In genomic region chrX:30835373-30835772, GRCh38 we compare ENCODE assay signal across 1 cellular context.
TF ChIP-seq lines count a peak whose summit lies in the region.

No MANE protein-coding gene starts in this region.

TF ChIP-seq in HepG2, 621 proteins besides CTCF, POLR2A, EP300 and RAD21 (continued from another document and continues in another):
- TF ChIP-seq AKNA (CRISPR knock-in tag; IDR thresholded peaks at IDR 0.05; ENCODE audit: borderline replicate concordance) (no peak), ZNF720 (CRISPR knock-in tag; IDR thresholded peaks at IDR 0.05) (no peak), ZBTB38 (CRISPR knock-in tag; IDR thresholded peaks at IDR 0.05) (no peak), ZNF75D (CRISPR knock-in tag; IDR thresholded peaks at IDR 0.05; ENCODE audit: borderline replicate concordance) (no peak), ZBTB4 (CRISPR knock-in tag; IDR thresholded peaks at IDR 0.05; ENCODE audit: borderline replicate concordance) (no peak), ZNF607 (CRISPR knock-in tag; IDR thresholded peaks at IDR 0.05; ENCODE audit: borderline replicate concordance) (no peak), KAT8 (CRISPR knock-in tag; IDR thresholded peaks at IDR 0.05) (peak; percentile 54), TAF1 (CRISPR knock-in tag; IDR thresholded peaks at IDR 0.05) (no peak), CBX2 (IDR thresholded peaks at IDR 0.05; ENCODE audit: low read depth, low read length) (no peak), CBX2 (CRISPR knock-in tag; IDR thresholded peaks at IDR 0.05; ENCODE audit: low read depth) (no peak), HDAC1 (CRISPR knock-in tag; IDR thresholded peaks at IDR 0.05) (peak; percentile 63), CEBPZ (IDR thresholded peaks at IDR 0.05; ENCODE audit: low read length) (no peak), ZNF546 (CRISPR knock-in tag; conservative IDR thresholded peaks at IDR 0.05) (no peak), ZNF790 (CRISPR knock-in tag; IDR thresholded peaks at IDR 0.05; ENCODE audit: borderline replicate concordance) (no peak), HNF1A (IDR thresholded peaks at IDR 0.05; ENCODE audit: low read depth) (no peak), HNF1A (CRISPR knock-in tag; IDR thresholded peaks at IDR 0.05; ENCODE audit: borderline replicate concordance) (peak; percentile 54; the same call in 1 of the 2 replicates), ASH2L (IDR thresholded peaks at IDR 0.05; ENCODE audit: insufficient read length, low read depth, low read length) (no peak), CREM (IDR thresholded peaks at IDR 0.05) (peak; percentile 63; the same call in 1 of the 2 replicates), CREM (CRISPR knock-in tag; IDR thresholded peaks at IDR 0.05) (no peak), LCORL (IDR thresholded peaks at IDR 0.05) (no peak), LCORL (CRISPR knock-in tag; IDR thresholded peaks at IDR 0.05) (peak; percentile 49; the same call in 1 of the 2 replicates), MLX (CRISPR knock-in tag; IDR thresholded peaks at IDR 0.05) (peak; percentile 45; the same call in 1 of the 2 replicates), ZNF740 (CRISPR knock-in tag; IDR thresholded peaks at IDR 0.05) (no peak), SP5 (CRISPR knock-in tag; IDR thresholded peaks at IDR 0.05; ENCODE audit: borderline replicate concordance, low read depth) (no peak), ZNF713 (CRISPR knock-in tag; IDR thresholded peaks at IDR 0.05) (no peak), JUND (CRISPR knock-in tag; IDR thresholded peaks at IDR 0.05) (no peak), SPEN (CRISPR knock-in tag; IDR thresholded peaks at IDR 0.05; ENCODE audit: low read depth) (no peak), SCMH1 (CRISPR knock-in tag; IDR thresholded peaks at IDR 0.05; ENCODE audit: borderline replicate concordance) (no peak), MAFF (IDR thresholded peaks at IDR 0.05; ENCODE audit: low read depth, low read length) (no peak), RORA (CRISPR knock-in tag; IDR thresholded peaks at IDR 0.05) (no peak), ZNF326 (CRISPR knock-in tag; IDR thresholded peaks at IDR 0.05; ENCODE audit: borderline replicate concordance) (no peak), NFKB2 (CRISPR knock-in tag; IDR thresholded peaks at IDR 0.05; ENCODE audit: borderline replicate concordance) (no peak), KDM4B (CRISPR knock-in tag; IDR thresholded peaks at IDR 0.05) (no peak), KAT2B (IDR thresholded peaks at IDR 0.05; ENCODE audit: borderline replicate concordance, low read depth, low read length) (no peak), ZNF296 (CRISPR knock-in tag; conservative IDR thresholded peaks at IDR 0.05) (no peak), ETV6 (CRISPR knock-in tag; conservative IDR thresholded peaks at IDR 0.05) (no peak), DBP (CRISPR knock-in tag; IDR thresholded peaks at IDR 0.05; ENCODE audit: not compliant biosample characterization) (no peak), STAG1 (CRISPR knock-in tag; IDR thresholded peaks at IDR 0.05) (no peak), KMT2A (CRISPR knock-in tag; IDR thresholded peaks at IDR 0.05) (no peak), FOSL1 (CRISPR knock-in tag; IDR thresholded peaks at IDR 0.05; ENCODE audit: borderline replicate concordance) (no peak), ZNF3 (CRISPR knock-in tag; IDR thresholded peaks at IDR 0.05) (no peak), POGZ (CRISPR knock-in tag; IDR thresholded peaks at IDR 0.05) (peak; percentile 75; the same call in 1 of the 2 replicates), ZFP36 (IDR thresholded peaks at IDR 0.05; ENCODE audit: borderline replicate concordance, low read depth, low read length, partially characterized antibody) (no peak), KDM5B (CRISPR knock-in tag; IDR thresholded peaks at IDR 0.05; ENCODE audit: borderline replicate concordance) (no peak), RNF2 (conservative IDR thresholded peaks at IDR 0.05; ENCODE audit: low read depth) (no peak), ZNF724P (CRISPR knock-in tag; IDR thresholded peaks at IDR 0.05; ENCODE audit: borderline replicate concordance) (no peak), RARA (CRISPR knock-in tag; IDR thresholded peaks at IDR 0.05) (peak; percentile 75), ARNTL (CRISPR knock-in tag; IDR thresholded peaks at IDR 0.05) (0 out of 2 replicates have a peak, but pooled peaks have one; percentile 53), IRF2 (CRISPR knock-in tag; IDR thresholded peaks at IDR 0.05) (0 out of 2 replicates have a peak, but pooled peaks have one; percentile 57), HNRNPL (IDR thresholded peaks at IDR 0.05; ENCODE audit: low read depth, low read length) (no peak), RFX5 (IDR thresholded peaks at IDR 0.05; ENCODE audit: low read depth, low read length) (no peak), ZNF597 (CRISPR knock-in tag; IDR thresholded peaks at IDR 0.05) (no peak)
